Comparison of ENCODE assay signal across 8 cellular contexts in genomic region chr14:103628221-103628683, GRCh38.
DNase-seq lines count a peak whose midpoint lies in the region; ATAC-seq and TF ChIP-seq lines count a peak whose summit lies in the region.

No MANE protein-coding gene starts in this region.

- in situ Hi-C loops in astrocyte of the spinal cord (cut with HindIII; ENCODE audit: low sequenced_read_pairs): no loop called here

- DNase-seq in activated naive CD4-positive, alpha-beta T cell treated with Interleukin-2 at 50 U/mL for 16 hours: peak; percentile 15
- no peak for DNase-seq in activated naive CD4-positive, alpha-beta T cell (lab: John Stamatoyannopoulos, UW)
- peak; percentile 23 to 35 for DNase-seq in NOMO-1 (lab: John Stamatoyannopoulos, UW; ENCODE audit: unreplicated experiment in 2 of 2)
- DNase-seq in astrocyte of the spinal cord (ENCODE audit: low read depth, low spot score): peak; percentile 79
- DNase-seq in retina: peak; percentile 82
- DNase-seq in NCI-H82 (lab: John Stamatoyannopoulos, UW): no peak

- no peak for ATAC-seq in HG03354 (IDR thresholded peaks at IDR 0.05; ENCODE audit: poor library complexity, severe bottlenecking, unreplicated experiment)

- no peak for TF ChIP-seq CTCF in astrocyte of the spinal cord (IDR thresholded peaks at IDR 0.05; ENCODE audit: low read depth, low read length)

- H3K4me3 ChIP-seq in astrocyte of the spinal cord (ENCODE audit: low read depth, low read length) (peak overlapping the region; percentile 87), iPS-11a (ENCODE audit: low read depth, low read length) (peak overlapping the region; percentile 93)

Comparison
In these comparisons a context has a peak if more than half of its experiments do, and no peak if none do; other contexts are left out.
1. DNase-seq: peak in activated naive CD4-positive, alpha-beta T cell treated with Interleukin-2 at 50 U/mL for 16 hours (single experiment), NOMO-1 (2 of 2), astrocyte of the spinal cord (single experiment) and retina (single experiment); none in activated naive CD4-positive, alpha-beta T cell (0 of 4) and NCI-H82 (single experiment).